27 cellular contexts compared by ENCODE assay signal in genomic region chr1:48396208-48396607, GRCh38.
"Had no signal": no experiment of that assay in that cellular context is flagged by ENCODE, and none has a peak within 500 bp of the region (broad histone marks: within the 10 kb centered on the region; RNA-seq: fewer than 3 reads in every experiment).

No MANE protein-coding gene starts in this region.

- H3K36me3 Mint-ChIP-seq: stimulated activated effector memory CD8-positive, alpha-beta T cell treated with anti-CD3 and anti-CD28 coated beads, Interleukin-12 subunit alpha, Interleukin-12 subunit beta, amount 100 ng/mL, for 72 hours had no signal

- H3K36me3 ChIP-seq: left lung, lower lobe of right lung, pancreas, prostate gland, upper lobe of right lung, uterus had no signal

- H3K9me3 Mint-ChIP-seq: naive thymus-derived CD8-positive, alpha-beta T cell; nephron; neural crest cell; stimulated activated effector memory CD8-positive, alpha-beta T cell treated with anti-CD3 and anti-CD28 coated beads, Interleukin-12 subunit alpha, Interleukin-12 subunit beta, amount 100 ng/mL, for 72 hours; stimulated activated naive CD8-positive, alpha-beta T cell treated with anti-CD3 and anti-CD28 coated beads, Interleukin-15, Interleukin-2, amounts not matched to agents 100 ng/mL and 50 ng/mL, for 24 hours had no signal

- ATAC-seq: left colon; left lung; lower lobe of right lung; naive thymus-derived CD8-positive, alpha-beta T cell; pancreas; right cardiac atrium; stimulated activated effector memory CD8-positive, alpha-beta T cell treated with anti-CD3 and anti-CD28 coated beads, Interleukin-12 subunit alpha, Interleukin-12 subunit beta, amount 100 ng/mL, for 72 hours; upper lobe of right lung had no signal

- H3K4me1 Mint-ChIP-seq: naive thymus-derived CD8-positive, alpha-beta T cell; neural crest cell; stimulated activated effector memory CD8-positive, alpha-beta T cell treated with anti-CD3 and anti-CD28 coated beads, Interleukin-12 subunit alpha, Interleukin-12 subunit beta, amount 100 ng/mL, for 72 hours had no signal

- H3K27ac ChIP-seq: left lung, lower lobe of right lung, pancreas, prostate gland, sigmoid colon, spleen, suprapubic skin, thoracic aorta, tibial artery, upper lobe of right lung, uterus had no signal

- H3K27ac Mint-ChIP-seq: naive thymus-derived CD8-positive, alpha-beta T cell; nephron; stimulated activated effector memory CD8-positive, alpha-beta T cell treated with anti-CD3 and anti-CD28 coated beads, Interleukin-12 subunit alpha, Interleukin-12 subunit beta, amount 100 ng/mL, for 72 hours; stimulated activated naive CD8-positive, alpha-beta T cell treated with anti-CD3 and anti-CD28 coated beads, Interleukin-15, Interleukin-2, amounts not matched to agents 100 ng/mL and 50 ng/mL, for 24 hours had no signal

- H3K9me3 ChIP-seq: left lung, lower lobe of right lung, pancreas, prostate gland, sigmoid colon, spleen, suprapubic skin, thoracic aorta, tibial artery, upper lobe of right lung, uterus had no signal

- H3K27me3 ChIP-seq: left lung, pancreas, sigmoid colon, spleen, suprapubic skin, tibial artery, upper lobe of right lung, uterus had no signal

- H3K4me3 Mint-ChIP-seq: naive thymus-derived CD8-positive, alpha-beta T cell; nephron; neural crest cell; stimulated activated effector memory CD8-positive, alpha-beta T cell treated with anti-CD3 and anti-CD28 coated beads, Interleukin-12 subunit alpha, Interleukin-12 subunit beta, amount 100 ng/mL, for 72 hours; stimulated activated naive CD8-positive, alpha-beta T cell treated with anti-CD3 and anti-CD28 coated beads, Interleukin-15, Interleukin-2, amounts not matched to agents 100 ng/mL and 50 ng/mL, for 24 hours had no signal

- DNase-seq: left colon; left lung; lower lobe of right lung; mammary epithelial cell; mesenchymal stem cell; naive thymus-derived CD8-positive, alpha-beta T cell; nucleus accumbens; pancreas; posterior cingulate gyrus; retina; right cardiac atrium; sigmoid colon; small intestine; spleen; stimulated activated CD4-positive, alpha-beta T cell treated with anti-CD3 and anti-CD28 coated beads, Interleukin-4, amount 100 ng/mL, for 24 hours; stimulated activated naive CD4-positive, alpha-beta T cell; tibial artery; trophoblast cell; upper lobe of right lung; uterus had no signal

- H3K4me1 ChIP-seq: left lung, lower lobe of right lung, pancreas, prostate gland, sigmoid colon, spleen, suprapubic skin, tibial artery, upper lobe of right lung, uterus had no signal

- H3K4me3 ChIP-seq: left lung, lower lobe of right lung, pancreas, prostate gland, sigmoid colon, spleen, suprapubic skin, thoracic aorta, tibial artery, upper lobe of right lung, uterus had no signal

- H3K27me3 Mint-ChIP-seq: naive thymus-derived CD8-positive, alpha-beta T cell; stimulated activated naive CD8-positive, alpha-beta T cell treated with anti-CD3 and anti-CD28 coated beads, Interleukin-15, Interleukin-2, amounts not matched to agents 100 ng/mL and 50 ng/mL, for 24 hours had no signal
